In genomic region chr17:40327735-40328385, GRCh38 we compare ENCODE assay signal across 10 cellular contexts. TPM values are rescaled to one million over a fixed set of nuclear protein-coding genes. Genes with fewer than 3 reads are reported as not detected.
DNase-seq lines count a peak whose midpoint lies in the region; TF ChIP-seq lines count a peak whose summit lies in the region.
"Had no signal": no experiment of that assay in that cellular context is flagged by ENCODE, and none has a peak within 500 bp of the region (broad histone marks: within the 10 kb centered on the region; RNA-seq: fewer than 3 reads in every experiment).

No MANE protein-coding gene starts in this region.

- BruUV-seq in MCF 10A (replicated peaks; lab: Mats Ljungman, UMichigan) (no TSS peak), mammary epithelial cell (replicated peaks; lab: Mats Ljungman, UMichigan) (no TSS peak), Caco-2 (replicated peaks; lab: Mats Ljungman, UMichigan) (no TSS peak)

- POLR2A ChIA-PET in MCF 10A (lab: Yijun Ruan, JAX), result interaction anchor here (1.1 to 1.4 kb wide), 4 partner anchors 9 to 22 kb away, joined by 3 to 7 read pairs (median 4); no protein-coding TSS in a partner anchor
- POLR2A ChIA-PET in Caco-2 (lab: Charles Lee), result interaction anchor here (0.7 kb wide), 1 partner anchor 109 kb away, joined by 3 read pairs; no protein-coding TSS in a partner anchor

- H3K9ac ChIP-seq in mammary epithelial cell (ENCODE audit: insufficient read depth, low read length), result no peak overlapping the region
- no peak overlapping the region for H3K9ac ChIP-seq in mucosa of stomach (ENCODE audit: low read length)

- H3K9me3 ChIP-seq in mammary epithelial cell (replicated peaks; ENCODE audit: insufficient read depth, low read length) (no peaks in the 10 kb centered on the region), mucosa of stomach (ENCODE audit: control insufficient read depth, low read length) (no peaks in the 10 kb centered on the region), Caco-2 (no peaks in the 10 kb centered on the region), testis (no peaks in the 10 kb centered on the region)

- H3K27me3 Mint-ChIP-seq in MCF 10A (ENCODE audit: insufficient read depth, unreplicated experiment), result no peaks in the 10 kb centered on the region
- no peaks in the 10 kb centered on the region for H3K27me3 Mint-ChIP-seq in brain
- no peaks in the 10 kb centered on the region for H3K27me3 Mint-ChIP-seq in Caco-2 (ENCODE audit: insufficient read depth, unreplicated experiment)

- H3K4me3 Mint-ChIP-seq in MCF 10A (ENCODE audit: unreplicated experiment) (no peak overlapping the region), brain (peak overlapping the region in 1 of 5 experiments; percentile 43), Caco-2 (ENCODE audit: unreplicated experiment) (no peak overlapping the region)
- H3K4me3 Mint-ChIP-seq: GM23338 had no signal

- no peak overlapping the region for H2AFZ ChIP-seq in mammary epithelial cell (ENCODE audit: low read depth, low read length)
- H2AFZ ChIP-seq: GM23338 had no signal

- H3K36me3 ChIP-seq in mammary epithelial cell (ENCODE audit: insufficient read depth, low read length) (no peaks in the 10 kb centered on the region), mucosa of stomach (ENCODE audit: control insufficient read depth, insufficient read depth, low read length) (no peaks in the 10 kb centered on the region), urinary bladder (ENCODE audit: insufficient read depth) (no peaks in the 10 kb centered on the region), Caco-2 (ENCODE audit: control insufficient read depth, insufficient read depth, low read length) (peaks cover 1% of the 10 kb centered on the region), testis (ENCODE audit: low read depth, missing control alignments) (no peaks in the 10 kb centered on the region)

- no peak for TF ChIP-seq CTCF in MCF 10A (IDR thresholded peaks at IDR 0.05; ENCODE audit: unreplicated experiment)
- TF ChIP-seq CTCF in mammary epithelial cell (conservative IDR thresholded peaks at IDR 0.05 in 1 of 2, IDR thresholded peaks at IDR 0.05 in 1 of 2; ENCODE audit: extremely low read depth in 1 of 2, insufficient read depth in 1 of 2, low read depth in 1 of 2, low read length in 2 of 2), result no peak
- TF ChIP-seq CTCF in brain (conservative IDR thresholded peaks at IDR 0.05), result no peak
- TF ChIP-seq CTCF in Caco-2 (IDR thresholded peaks at IDR 0.05; ENCODE audit: insufficient read depth in 1 of 2, low read depth in 1 of 2, low read length in 1 of 2, severe bottlenecking in 1 of 2, unreplicated experiment in 1 of 2), result no peak
- TF ChIP-seq CTCF in testis (IDR thresholded peaks at IDR 0.05), result no peak

- DNase-seq in MCF 10A (ENCODE audit: unreplicated experiment), result no peak
- DNase-seq in mammary epithelial cell, result no peak
- DNase-seq in Caco-2, result no peak
- no peak for DNase-seq in testis
- no peak for DNase-seq in activated effector memory CD4-positive, alpha-beta T cell treated with Interleukin-2 at 50 U/mL for 16 hours
- DNase-seq: NCI-H187 had no signal

- H3K27ac ChIP-seq in mammary epithelial cell (ENCODE audit: insufficient read depth, low read depth, low read length), result no peak overlapping the region
- H3K27ac ChIP-seq in urinary bladder (ENCODE audit: low read depth), result peak overlapping the region; percentile 0
- H3K27ac ChIP-seq in testis, result peak overlapping the region in 1 of 2 donors; percentile 72

- H3K4me2 ChIP-seq in mammary epithelial cell (ENCODE audit: insufficient read depth, low read depth, low read length), result no peak overlapping the region
- H3K4me2 ChIP-seq: GM23338 had no signal

- TF ChIP-seq POLR2A in testis (IDR thresholded peaks at IDR 0.05), result no peak

- peak overlapping the region; percentile 64 for H3K27ac Mint-ChIP-seq in MCF 10A (ENCODE audit: low read depth, unreplicated experiment)
- peak overlapping the region in 4 of 5 experiments; percentile 36 to 82 (median 54) for H3K27ac Mint-ChIP-seq in brain
- no peak overlapping the region for H3K27ac Mint-ChIP-seq in Caco-2 (ENCODE audit: unreplicated experiment)
- H3K27ac Mint-ChIP-seq: GM23338 had no signal

- H3K4me1 ChIP-seq in mammary epithelial cell (ENCODE audit: insufficient read depth, low read length) (peaks cover 34% of the 10 kb centered on the region), mucosa of stomach (ENCODE audit: control insufficient read depth, insufficient read depth, low read length) (peaks cover 81% of the 10 kb centered on the region), urinary bladder (ENCODE audit: insufficient read depth) (peaks cover 4% of the 10 kb centered on the region), Caco-2 (peaks cover 17% of the 10 kb centered on the region), testis (peaks cover 96% of the 10 kb centered on the region)

- H3K27me3 ChIP-seq in mammary epithelial cell (ENCODE audit: insufficient read depth, low read length) (no peaks in the 10 kb centered on the region), mucosa of stomach (ENCODE audit: control insufficient read depth, insufficient read depth, low read length) (no peaks in the 10 kb centered on the region), Caco-2 (replicated peaks; ENCODE audit: control insufficient read depth, insufficient read depth, low read length) (no peaks in the 10 kb centered on the region), testis (no peaks in the 10 kb centered on the region)

- in situ Hi-C loops in mammary epithelial cell (cut with MboI; ENCODE audit: low sequenced_read_pairs in 2 of 2), result no loop called here

- WGBS in mammary epithelial cell (ENCODE audit: low coverage, missing lambda C conversion rate), result 60% methylated on average over 3 of the region's 3 CpGs
- WGBS in urinary bladder, result 8% methylated on average over 3 of the region's 3 CpGs
- 8 to 28% methylated on average over 3 of the region's 3 CpGs for WGBS in testis, 2 donors

- H3K36me3 Mint-ChIP-seq in MCF 10A (ENCODE audit: insufficient read depth, unreplicated experiment) (peaks cover 15% of the 10 kb centered on the region), brain (peaks cover 15% of the 10 kb centered on the region), Caco-2 (ENCODE audit: insufficient read depth, unreplicated experiment) (no peaks in the 10 kb centered on the region)

- no peak overlapping the region for H3K4me3 ChIP-seq in mammary epithelial cell (replicated peaks in 1 of 3; ENCODE audit: insufficient read depth in 1 of 3, low read depth in 2 of 3, low read length in 3 of 3)
- peak overlapping the region; percentile 9 for H3K4me3 ChIP-seq in mucosa of stomach (ENCODE audit: low read length)
- H3K4me3 ChIP-seq in urinary bladder (ENCODE audit: low read depth, low read length), result no peak overlapping the region
- H3K4me3 ChIP-seq in Caco-2 (ENCODE audit: low read depth, low read length), result no peak overlapping the region
- no peak overlapping the region for H3K4me3 ChIP-seq in testis
- H3K4me3 ChIP-seq: GM23338 had no signal

- peaks cover 4% of the 10 kb centered on the region for H4K20me1 ChIP-seq in mammary epithelial cell (ENCODE audit: insufficient read depth, low read length)

- CTCF ChIA-PET in MCF 10A (lab: Yijun Ruan, JAX), result interaction anchor here (0.8 to 1.6 kb wide), 3 partner anchors 9 to 27 kb away, joined by 3 to 4 read pairs (median 3); no protein-coding TSS in a partner anchor
- CTCF ChIA-PET in mammary epithelial cell (lab: Charles Lee; ENCODE audit: low non-redundant PET), result no interaction called here
- CTCF ChIA-PET in Caco-2 (lab: Charles Lee), result interaction anchor here (3.5 kb wide), 1 partner anchor 11 kb away, joined by 14 read pairs; no protein-coding TSS in a partner anchor

- H3K79me2 ChIP-seq in mammary epithelial cell (ENCODE audit: insufficient read depth, low read length), result peaks cover 99% of the 10 kb centered on the region

- intact Hi-C loops in MCF 10A (cut with micrococcal nuclease) (no loop called here), mammary epithelial cell (cut with micrococcal nuclease) (no loop called here), Caco-2 (cut with micrococcal nuclease; ENCODE audit: unreplicated experiment) (no loop called here), testis (cut with DNase I; ENCODE audit: low total_unique reads) (no loop called here)

- peaks cover 56% of the 10 kb centered on the region for H3K4me1 Mint-ChIP-seq in MCF 10A (ENCODE audit: insufficient read depth, unreplicated experiment)
- peaks cover 73% of the 10 kb centered on the region for H3K4me1 Mint-ChIP-seq in brain
- peaks cover 14% of the 10 kb centered on the region for H3K4me1 Mint-ChIP-seq in Caco-2 (ENCODE audit: low read depth, unreplicated experiment)

- dilution Hi-C loops in mammary epithelial cell (cut with HindIII; ENCODE audit: low sequenced_read_pairs), result no loop called here

- H3K9me3 Mint-ChIP-seq in MCF 10A (ENCODE audit: unreplicated experiment) (no peaks in the 10 kb centered on the region), brain (no peaks in the 10 kb centered on the region), Caco-2 (ENCODE audit: unreplicated experiment) (no peaks in the 10 kb centered on the region)
- H3K9me3 Mint-ChIP-seq: GM23338 had no signal

RNA-seq across cellular contexts. Expression of gene RARA, which starts 18.9 kb away (rescaled TPM):
- 12.2 and 12.6 TPM in 2 replicates for total RNA-seq in MCF 10A (2022)
- 10 to 100 TPM; 12.7 to 26.6 TPM for total RNA-seq in mammary epithelial cell
- 6.9 TPM for polyA plus RNA-seq in mammary epithelial cell
- 18.5 TPM for polyA minus RNA-seq in mammary epithelial cell
- polyA plus RNA-seq in brain (ENCODE audit: insufficient read depth, low read depth, low replicate concordance), result 26.2 TPM
- 10.6 TPM for total RNA-seq in urinary bladder
- 47.6 TPM for polyA plus RNA-seq in urinary bladder
- total RNA-seq in Caco-2 (2022), result 26.6 and 27.6 TPM in 2 replicates
- total RNA-seq in testis, result 10 to 100 TPM; 65.5 to 66.0 TPM
- polyA plus RNA-seq in testis (ENCODE audit: insufficient read depth, low read depth, low replicate concordance), result 49.8 TPM

RNA-seq across cellular contexts. Expression of gene GJD3, which starts 36.7 kb away (rescaled TPM):
- total RNA-seq in MCF 10A (2022), result not detected in 2 replicates
- total RNA-seq in mammary epithelial cell, result under 1 TPM in 1 of 2 donors, not detected in 1; 0.67 TPM
- not detected for polyA plus RNA-seq in mammary epithelial cell
- 0.57 TPM for polyA minus RNA-seq in mammary epithelial cell
- not detected for polyA plus RNA-seq in brain (ENCODE audit: insufficient read depth, low read depth, low replicate concordance)
- total RNA-seq in urinary bladder, result not detected
- 1.1 TPM for polyA plus RNA-seq in urinary bladder
- total RNA-seq in Caco-2 (2022), result not detected in 2 replicates
- total RNA-seq in testis, result 1 to 10 TPM; 2.1 to 2.6 TPM
- not detected for polyA plus RNA-seq in testis (ENCODE audit: insufficient read depth, low read depth, low replicate concordance)
- polyA plus RNA-seq: GM23338 had no signal

RNA-seq across cellular contexts. Expression of gene CDC6, which starts 40.2 kb away (rescaled TPM):
- 70.0 and 96.8 TPM in 2 replicates for total RNA-seq in MCF 10A (2022)
- total RNA-seq in mammary epithelial cell, result 10 to 100 TPM in 1 of 2 donors, 1 to 10 TPM in 1; 5.2 to 61.8 TPM
- polyA plus RNA-seq in mammary epithelial cell, result 53.9 TPM
- polyA minus RNA-seq in mammary epithelial cell, result 22.7 TPM
- 23.2 TPM for polyA plus RNA-seq in brain (ENCODE audit: insufficient read depth, low read depth, low replicate concordance)
- total RNA-seq in urinary bladder, result 7.9 TPM
- polyA plus RNA-seq in urinary bladder, result 0.71 TPM
- total RNA-seq in Caco-2 (2022), result 86.1 and 96.4 TPM in 2 replicates
- total RNA-seq in testis, result 10 to 100 TPM; 12.4 to 22.8 TPM
- polyA plus RNA-seq in testis (ENCODE audit: insufficient read depth, low read depth, low replicate concordance), result 14.7 TPM
